In genomic region chr4:39697740-39698423, GRCh38 we compare ENCODE assay signal across 8 cellular contexts. TPM values are rescaled to one million over a fixed set of nuclear protein-coding genes. Genes with fewer than 3 reads are reported as not detected.
DNase-seq lines count a peak whose midpoint lies in the region; ATAC-seq and TF ChIP-seq lines count a peak whose summit lies in the region.

Gene UBE2K (plus strand): TSS chr4:39698136. CDS start chr4:39698328, 192 bp downstream.

- peak within 1 kb of the TSS; percentile 78 for H3K4me3 ChIP-seq in PC-9
- peak within 1 kb of the TSS; percentile 92 to 93 for H3K4me3 ChIP-seq in muscle layer of duodenum (ENCODE audit: low read depth in 1 of 2, low read length in 2 of 2)

- CTCF ChIA-PET in PC-9 (lab: Charles Lee), result interaction anchor here (0.6 kb wide), 3 partner anchors 238 to 1519 kb away, joined by 3 to 7 read pairs (median 5); no protein-coding TSS in a partner anchor

- peak within 1 kb of the TSS; percentile 100 for H3K4me2 ChIP-seq in PC-9

- peak within 1 kb of the TSS; percentile 96 to 100 (median 98) for H3K4me3 Mint-ChIP-seq in IgD-negative memory B cell
- peak within 1 kb of the TSS; percentile 98 for H3K4me3 Mint-ChIP-seq in activated T-cell treated with anti-CD3 and anti-CD28 coated beads, Interleukin-2, amount 50 U/mL, for 4 hours

- H2AFZ ChIP-seq in PC-9, result peak within 1 kb of the TSS; percentile 92

- H3F3A ChIP-seq in PC-9 (ENCODE audit: insufficient read depth, low read depth), result no peaks in the 10 kb centered on the region

- H3K27me3 Mint-ChIP-seq in IgD-negative memory B cell, result no peaks in the 10 kb centered on the region
- H3K27me3 Mint-ChIP-seq in activated T-cell treated with anti-CD3 and anti-CD28 coated beads, Interleukin-2, amount 50 U/mL, for 4 hours (ENCODE audit: low read depth), result no peaks in the 10 kb centered on the region

- H3K4me1 ChIP-seq in PC-9 (replicated peaks; ENCODE audit: insufficient read depth) (peaks cover 31% of the 10 kb centered on the region), muscle layer of duodenum (ENCODE audit: control insufficient read depth in 1 of 2, insufficient read depth in 2 of 2, low read length in 2 of 2) (peaks cover 10 to 36% of the 10 kb centered on the region in 2 donors)

- no peaks in the 10 kb centered on the region for H3K9me3 Mint-ChIP-seq in IgD-negative memory B cell
- no peaks in the 10 kb centered on the region for H3K9me3 Mint-ChIP-seq in activated T-cell treated with anti-CD3 and anti-CD28 coated beads, Interleukin-2, amount 50 U/mL, for 4 hours

- POLR2A ChIA-PET in PC-9 (lab: Charles Lee; ENCODE audit: unreplicated experiment), result interaction anchor here (0.5 to 1.2 kb wide), 4 partner anchors 59 to 1520 kb away, joined by 3 to 8 read pairs (median 6); partner anchors contain the start of genes SMIM14 and UGDH

- ATAC-seq in GM21529 (IDR thresholded peaks at IDR 0.05; ENCODE audit: unreplicated experiment) (peak; percentile 86), esophagus mucosa (peak; percentile 96)
- ATAC-seq in activated T-cell treated with anti-CD3 and anti-CD28 coated beads, Interleukin-2, amount 50 U/mL, for 4 hours, result peak; percentile 89 to 91

- peak within 1 kb of the TSS; percentile 95 to 99 (median 97) for H3K27ac Mint-ChIP-seq in IgD-negative memory B cell

- TF ChIP-seq CTCF in PC-9 (conservative IDR thresholded peaks at IDR 0.05), result no peak

- peaks cover 38% of the 10 kb centered on the region for H4K20me1 ChIP-seq in PC-9 (ENCODE audit: insufficient read depth)

- peaks cover 50% of the 10 kb centered on the region for H3K79me2 ChIP-seq in PC-9 (ENCODE audit: low read depth)

- BruUV-seq in PC-9 (replicated peaks; lab: Mats Ljungman, UMichigan), result TSS peak; percentile 93

- no peaks in the 10 kb centered on the region for H3K36me3 Mint-ChIP-seq in IgD-negative memory B cell
- peaks cover 6% of the 10 kb centered on the region for H3K36me3 Mint-ChIP-seq in activated T-cell treated with anti-CD3 and anti-CD28 coated beads, Interleukin-2, amount 50 U/mL, for 4 hours (ENCODE audit: insufficient read depth)

- H3K9me3 ChIP-seq in PC-9 (ENCODE audit: insufficient read depth, low read depth) (no peaks in the 10 kb centered on the region), muscle layer of duodenum (ENCODE audit: control insufficient read depth in 1 of 2, low read length in 2 of 2) (no peaks in the 10 kb centered on the region)

- intact Hi-C loops in PC-9 (cut with micrococcal nuclease; ENCODE audit: unreplicated experiment), result loop anchor here (2.0 to 5.0 kb wide), 2 partner anchors 59 to 171 kb away; partner anchors contain the start of genes SMIM14 and UGDH

- DNase-seq in DMS114 treated with DMSO at 0.1 percent for 48 hours (lab: John Stamatoyannopoulos, UW; ENCODE audit: unreplicated experiment) (peak; percentile 18), PC-9 (peak; percentile 73 to 91)
- DNase-seq in activated T-cell treated with anti-CD3 and anti-CD28 coated beads, Interleukin-2, amount 50 U/mL, for 4 hours, result peak; percentile 85
- peak; percentile 77 to 86 for DNase-seq in stimulated activated CD8-positive, alpha-beta memory T cell treated with anti-CD3 and anti-CD28 coated beads, Interleukin-7, amount 100 ng/mL, for 4 hours (ENCODE audit: low read depth in 2 of 2)

- H3K36me3 ChIP-seq in PC-9 (ENCODE audit: low read depth) (peaks cover 11% of the 10 kb centered on the region), muscle layer of duodenum (ENCODE audit: control insufficient read depth in 1 of 2, insufficient read depth in 2 of 2, low read length in 2 of 2) (peaks cover 0 to 4% of the 10 kb centered on the region in 2 donors)

- H3K4me1 Mint-ChIP-seq in IgD-negative memory B cell, result peaks cover 29 to 33% (median 30%) of the 10 kb centered on the region in 3 donors
- peaks cover 35% of the 10 kb centered on the region for H3K4me1 Mint-ChIP-seq in activated T-cell treated with anti-CD3 and anti-CD28 coated beads, Interleukin-2, amount 50 U/mL, for 4 hours (ENCODE audit: low read depth)

- H3K27me3 ChIP-seq in PC-9 (ENCODE audit: insufficient read depth, low read depth) (no peaks in the 10 kb centered on the region), muscle layer of duodenum (ENCODE audit: low read depth, low read length) (no peaks in the 10 kb centered on the region)

- H3K9me2 ChIP-seq in PC-9 (ENCODE audit: insufficient read depth), result no peaks in the 10 kb centered on the region

- peak within 1 kb of the TSS; percentile 71 for H3K27ac ChIP-seq in PC-9
- H3K27ac ChIP-seq in muscle layer of duodenum (ENCODE audit: low read length), result peak within 1 kb of the TSS; percentile 95

RNA-seq across cellular contexts. Expression of gene UBE2K, which starts in this region (rescaled TPM):
- 87.5 TPM for polyA plus RNA-seq in IgD-negative memory B cell
- total RNA-seq in PC-9 (2021) (89.4 and 129 TPM in 2 replicates), esophagus mucosa (81.1 TPM)
- total RNA-seq in activated T-cell treated with anti-CD3 and anti-CD28 coated beads, Interleukin-2, amount 50 U/mL, for 4 hours, result 10 to 100 TPM; 94.3 to 95.7 (median 95.2) TPM

Comparison
In these comparisons a context has a peak if more than half of its experiments do, and no peak if none do; other contexts are left out.
1. Peak in every context shown above with its lines: DNase-seq, ATAC-seq, H3K4me3 ChIP-seq and H3K27ac ChIP-seq.
2. DNase-seq: peak in every context shown above with its lines; median percentile 85 in activated T-cell treated with anti-CD3 and anti-CD28 coated beads, Interleukin-2, amount 50 U/mL, for 4 hours; 82 in PC-9; 82 in stimulated activated CD8-positive, alpha-beta memory T cell treated with anti-CD3 and anti-CD28 coated beads, Interleukin-7, amount 100 ng/mL, for 4 hours; 18 in DMS114 treated with DMSO at 0.1 percent for 48 hours.